Comparison of ENCODE assay signal across 8 cellular contexts in the genomic region with DNA sequence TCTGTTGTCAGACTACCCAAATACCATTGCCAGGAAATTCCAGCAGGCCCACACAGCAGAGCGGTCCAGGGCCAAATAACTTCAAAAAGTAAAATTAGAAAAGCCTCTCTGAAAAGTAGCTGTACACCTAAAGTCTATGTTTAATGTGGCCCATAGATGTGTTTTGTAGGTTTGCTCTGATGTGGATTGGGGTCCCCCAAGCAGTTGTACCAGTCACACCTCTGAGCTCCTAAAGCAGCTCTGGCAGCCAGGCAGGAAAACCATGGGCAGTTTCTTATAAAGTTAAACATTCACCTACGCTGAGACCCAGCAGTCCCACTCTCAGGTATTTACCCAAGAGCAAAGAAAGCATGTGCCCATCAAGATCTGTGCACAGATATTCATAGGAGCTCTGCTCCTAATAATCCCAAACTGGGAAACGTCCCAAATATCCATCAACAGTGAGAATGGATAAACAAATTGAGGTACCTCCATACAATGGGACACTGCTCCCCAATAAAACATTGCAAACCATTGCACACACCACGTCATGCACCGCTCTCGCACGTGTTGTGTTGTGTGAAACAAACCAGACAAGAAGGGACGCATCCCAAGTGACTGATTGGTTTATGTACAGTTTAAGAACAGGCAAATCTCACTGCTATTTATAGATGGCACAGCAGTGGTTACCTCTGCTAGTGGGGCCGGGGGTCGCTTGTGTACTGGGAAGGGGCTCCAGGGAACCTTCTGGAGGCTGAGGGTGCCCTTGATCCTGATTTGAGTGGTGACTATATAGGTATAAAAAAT. TPM values are rescaled to one million over a fixed set of nuclear protein-coding genes. Genes with fewer than 3 reads are reported as not detected.
DNase-seq lines count a peak whose midpoint lies in the region; ATAC-seq and TF ChIP-seq lines count a peak whose summit lies in the region.

No MANE protein-coding gene starts in this region.

- CTCF ChIA-PET in activated CD4-positive, alpha-beta T cell treated with anti-CD3 and anti-CD28 coated beads, Interleukin-2, amount 10 ng/mL, durations not matched to agents 7 days and 5 days (lab: Charles Lee) = interaction anchor here (1.0 to 4.6 kb wide), 6 partner anchors 13 to 333 kb away, joined by 3 to 28 read pairs (median 4); no protein-coding TSS in a partner anchor

- peak overlapping the region; percentile 94 for H3K27ac Mint-ChIP-seq in activated CD4-positive, alpha-beta T cell treated with anti-CD3 and anti-CD28 coated beads, Interleukin-2, amount 10 ng/mL, durations not matched to agents 7 days and 5 days

- peaks cover 72% of the 10 kb centered on the region for H3K4me1 Mint-ChIP-seq in activated CD4-positive, alpha-beta T cell treated with anti-CD3 and anti-CD28 coated beads, Interleukin-2, amount 10 ng/mL, durations not matched to agents 7 days and 5 days

- H3K9ac ChIP-seq in subcutaneous abdominal adipose tissue (ENCODE audit: low read length in 5 of 5) = peak overlapping the region in 1 of 5 donors; percentile 53

- WGBS in heart left ventricle, 4 donors = 40 to 52% (median 41%) methylated on average over 9 to 10 of the region's 10 CpGs

- DNase-seq in activated CD4-positive, alpha-beta T cell treated with anti-CD3 and anti-CD28 coated beads, Interleukin-2, amount 10 ng/mL, durations not matched to agents 7 days and 5 days = peak; percentile 19
- no peak for DNase-seq in activated CD4-positive, alpha-beta T cell treated with anti-CD3 and anti-CD28 coated beads, Interleukin-2, amount 50 U/mL, for 4 hours
- peak; percentile 28 for DNase-seq in NCI-H526 treated with DMSO at 0.1 percent for 48 hours (lab: John Stamatoyannopoulos, UW)
- DNase-seq in heart left ventricle = no peak
- DNase-seq in foreskin fibroblast = no peak
- DNase-seq in DMS53 treated with DMSO at 0.1 percent for 48 hours (lab: John Stamatoyannopoulos, UW; ENCODE audit: unreplicated experiment) = no peak
- DNase-seq in H4 (ENCODE audit: low spot score) = no peak

- H3K4me3 Mint-ChIP-seq in activated CD4-positive, alpha-beta T cell treated with anti-CD3 and anti-CD28 coated beads, Interleukin-2, amount 10 ng/mL, durations not matched to agents 7 days and 5 days = peak overlapping the region; percentile 51

- POLR2A ChIA-PET in activated CD4-positive, alpha-beta T cell treated with anti-CD3 and anti-CD28 coated beads, Interleukin-2, amount 10 ng/mL, durations not matched to agents 7 days and 5 days (lab: Charles Lee) = interaction anchor here (0.5 kb wide), 1 partner anchor 16 kb away, joined by 10 read pairs; no protein-coding TSS in a partner anchor

- peak overlapping the region in 10 of 12 donors; percentile 53 to 70 (median 60) for H3K27ac ChIP-seq in heart left ventricle
- H3K27ac ChIP-seq in subcutaneous abdominal adipose tissue (ENCODE audit: low read depth, low read length) = no peak overlapping the region

- H3K27me3 Mint-ChIP-seq in activated CD4-positive, alpha-beta T cell treated with anti-CD3 and anti-CD28 coated beads, Interleukin-2, amount 10 ng/mL, durations not matched to agents 7 days and 5 days = peaks cover 2% of the 10 kb centered on the region

- peak; percentile 56 to 87 (median 76) for ATAC-seq in heart left ventricle

- H3K36me3 Mint-ChIP-seq in activated CD4-positive, alpha-beta T cell treated with anti-CD3 and anti-CD28 coated beads, Interleukin-2, amount 10 ng/mL, durations not matched to agents 7 days and 5 days (ENCODE audit: low read depth) = no peaks in the 10 kb centered on the region

- TF ChIP-seq CTCF in heart left ventricle (IDR thresholded peaks at IDR 0.05) (no peak), foreskin fibroblast (IDR thresholded peaks at IDR 0.05; ENCODE audit: low read depth, low read length) (no peak)

- H3K36me3 ChIP-seq in heart left ventricle (no peaks in the 10 kb centered on the region), subcutaneous abdominal adipose tissue (ENCODE audit: control insufficient read depth in 5 of 5, insufficient read depth in 5 of 5, low read length in 5 of 5) (no peaks in the 10 kb centered on the region)

- no peaks in the 10 kb centered on the region for H3K9me3 Mint-ChIP-seq in activated CD4-positive, alpha-beta T cell treated with anti-CD3 and anti-CD28 coated beads, Interleukin-2, amount 10 ng/mL, durations not matched to agents 7 days and 5 days

- H3K4me3 ChIP-seq in heart left ventricle = peak overlapping the region in 8 of 12 donors; percentile 4 to 38 (median 22)
- peak overlapping the region in 4 of 5 donors; percentile 32 to 56 (median 43) for H3K4me3 ChIP-seq in subcutaneous abdominal adipose tissue (ENCODE audit: low read depth in 1 of 5, low read length in 5 of 5)
- peak overlapping the region in 1 of 2 donors; percentile 10 for H3K4me3 ChIP-seq in foreskin fibroblast (ENCODE audit: low read depth in 1 of 2, low read length in 2 of 2)

- intact Hi-C loops in heart left ventricle (cut with DNase I) = loop anchor here in 4 of 10 donors (5.0 to 10.0 kb wide), 4 partner anchors 35 to 60 kb away; partner anchors contain the start of gene SOCS1 (in 1 of the 4)

- H3K4me1 ChIP-seq in heart left ventricle (peaks cover 0 to 23% (median 13%) of the 10 kb centered on the region in 12 donors), subcutaneous abdominal adipose tissue (ENCODE audit: control insufficient read depth in 5 of 5, insufficient read depth in 5 of 5, low read length in 5 of 5) (peaks cover 2 to 23% (median 17%) of the 10 kb centered on the region in 5 donors)

- TF ChIP-seq POLR2A in heart left ventricle (IDR thresholded peaks at IDR 0.05) = no peak

- H3K27me3 ChIP-seq in heart left ventricle (no peaks in the 10 kb centered on the region), subcutaneous abdominal adipose tissue (ENCODE audit: control insufficient read depth in 5 of 5, insufficient read depth in 4 of 5, low read length in 5 of 5) (no peaks in the 10 kb centered on the region)

- H3K9me3 ChIP-seq in heart left ventricle (no peaks in the 10 kb centered on the region), subcutaneous abdominal adipose tissue (ENCODE audit: control insufficient read depth in 5 of 5, low read length in 5 of 5) (no peaks in the 10 kb centered on the region)

RNA-seq across cellular contexts. Expression of gene PRM1, which starts 15.8 kb away (rescaled TPM):
- total RNA-seq in activated CD4-positive, alpha-beta T cell treated with anti-CD3 and anti-CD28 coated beads, Interleukin-2, amount 10 ng/mL, durations not matched to agents 7 days and 5 days = not detected
- not detected for total RNA-seq in heart left ventricle
- polyA plus RNA-seq in heart left ventricle = not detected
- not detected in 2 replicates for total RNA-seq in H4 (2014; rRNA removed; shearing (Covaris generic))

RNA-seq across cellular contexts. Expression of gene PRM2, which starts 20.6 kb away (rescaled TPM):
- not detected for total RNA-seq in activated CD4-positive, alpha-beta T cell treated with anti-CD3 and anti-CD28 coated beads, Interleukin-2, amount 10 ng/mL, durations not matched to agents 7 days and 5 days
- total RNA-seq in heart left ventricle = not detected
- not detected for polyA plus RNA-seq in heart left ventricle
- not detected in 2 replicates for total RNA-seq in H4 (2014; rRNA removed; shearing (Covaris generic))

RNA-seq across cellular contexts. Expression of gene PRM3, which starts 23.5 kb away (rescaled TPM):
- total RNA-seq in activated CD4-positive, alpha-beta T cell treated with anti-CD3 and anti-CD28 coated beads, Interleukin-2, amount 10 ng/mL, durations not matched to agents 7 days and 5 days = not detected
- not detected for total RNA-seq in heart left ventricle
- polyA plus RNA-seq in heart left ventricle = not detected
- total RNA-seq in H4 (2014; rRNA removed; shearing (Covaris generic)) = not detected in 2 replicates

RNA-seq across cellular contexts. Expression of gene TNP2, which starts 27.8 kb away (rescaled TPM):
- total RNA-seq in activated CD4-positive, alpha-beta T cell treated with anti-CD3 and anti-CD28 coated beads, Interleukin-2, amount 10 ng/mL, durations not matched to agents 7 days and 5 days = not detected
- not detected for total RNA-seq in heart left ventricle
- not detected for polyA plus RNA-seq in heart left ventricle
- not detected in 2 replicates for total RNA-seq in H4 (2014; rRNA removed; shearing (Covaris generic))

RNA-seq across cellular contexts. Expression of gene SOCS1, which starts 40.9 kb away (rescaled TPM):
- 100 to 1,000 TPM; 127 to 133 TPM for total RNA-seq in activated CD4-positive, alpha-beta T cell treated with anti-CD3 and anti-CD28 coated beads, Interleukin-2, amount 10 ng/mL, durations not matched to agents 7 days and 5 days
- total RNA-seq in heart left ventricle = 10 to 100 TPM in 1 of 9 donors, 1 to 10 TPM in 7, under 1 TPM in 1; 0.63 to 14.8 (median 2.7) TPM
- polyA plus RNA-seq in heart left ventricle = 1 to 10 TPM; 2.9 to 9.1 TPM
- 0.39 and 1.3 TPM in 2 replicates for total RNA-seq in H4 (2014; rRNA removed; shearing (Covaris generic))

Comparison
In these comparisons a context has a peak if more than half of its experiments do, and no peak if none do; other contexts are left out.
1. DNase-seq: peak in activated CD4-positive, alpha-beta T cell treated with anti-CD3 and anti-CD28 coated beads, Interleukin-2, amount 10 ng/mL, durations not matched to agents 7 days and 5 days (single experiment) and NCI-H526 treated with DMSO at 0.1 percent for 48 hours (single experiment); none in activated CD4-positive, alpha-beta T cell treated with anti-CD3 and anti-CD28 coated beads, Interleukin-2, amount 50 U/mL, for 4 hours (0 of 2), heart left ventricle (0 of 5), foreskin fibroblast (0 of 2), DMS53 treated with DMSO at 0.1 percent for 48 hours (single experiment) and H4 (single experiment).